Comparison of ENCODE assay signal across 10 cellular contexts in genomic region chr5:67693956-67694564, GRCh38.
DNase-seq lines count a peak whose midpoint lies in the region; ATAC-seq and TF ChIP-seq lines count a peak whose summit lies in the region.
"Had no signal": no experiment of that assay in that cellular context is flagged by ENCODE, and none has a peak within 500 bp of the region (broad histone marks: within the 10 kb centered on the region; RNA-seq: fewer than 3 reads in every experiment).

No MANE protein-coding gene starts in this region.

- H3K4me3 ChIP-seq in colonic mucosa (no peak overlapping the region), kidney epithelial cell (ENCODE audit: low read depth, low read length) (no peak overlapping the region), gastrocnemius medialis (peak overlapping the region in 1 of 4 donors; percentile 22)
- no peak overlapping the region for H3K4me3 ChIP-seq in naive thymus-derived CD4-positive, alpha-beta T cell (ENCODE audit: low read length)

- peaks cover 0 to 5% (median 0%) of the 10 kb centered on the region in 5 donors for H3K27me3 Mint-ChIP-seq in naive thymus-derived CD4-positive, alpha-beta T cell

- no peak overlapping the region for H3K9ac ChIP-seq in colonic mucosa (ENCODE audit: low read depth in 2 of 2, low read length in 2 of 2)

- no peak overlapping the region for H3K27ac ChIP-seq in colonic mucosa
- peak overlapping the region; percentile 88 to 93 (median 90) for H3K27ac ChIP-seq in gastrocnemius medialis
- no peak overlapping the region for H3K27ac ChIP-seq in naive thymus-derived CD4-positive, alpha-beta T cell (ENCODE audit: low read depth, low read length)

- H3K9me3 Mint-ChIP-seq in naive thymus-derived CD4-positive, alpha-beta T cell = peaks cover 0 to 2% (median 0%) of the 10 kb centered on the region in 11 donors
- H3K9me3 Mint-ChIP-seq: activated B cell treated with CpG ODN at 0.5 μM for 24 hours had no signal

- TF ChIP-seq POLR2A in gastrocnemius medialis (IDR thresholded peaks at IDR 0.05) = peak; percentile 52 to 84

- H3K9me3 ChIP-seq in colonic mucosa = no peaks in the 10 kb centered on the region
- H3K9me3 ChIP-seq in gastrocnemius medialis = no peaks in the 10 kb centered on the region
- H3K9me3 ChIP-seq in naive thymus-derived CD4-positive, alpha-beta T cell (ENCODE audit: control insufficient read depth in 2 of 3, low read length in 3 of 3) = no peaks in the 10 kb centered on the region

- intact Hi-C loops in colonic mucosa (cut with DNase I) = no loop called here
- intact Hi-C loops in gastrocnemius medialis (cut with DNase I; ENCODE audit: low total_unique reads) = loop anchor here (1.0 to 10.0 kb wide), 7 partner anchors 17 to 561 kb away; no protein-coding TSS in a partner anchor
- intact Hi-C loops in naive thymus-derived CD4-positive, alpha-beta T cell (cut with micrococcal nuclease) = no loop called here

- H3K4me1 Mint-ChIP-seq in naive thymus-derived CD4-positive, alpha-beta T cell = peaks cover 0 to 1% (median 0%) of the 10 kb centered on the region in 7 donors
- H3K4me1 Mint-ChIP-seq: activated B cell treated with CpG ODN at 0.5 μM for 24 hours had no signal

- ATAC-seq in gastrocnemius medialis = peak; percentile 95
- ATAC-seq in GM21723 (IDR thresholded peaks at IDR 0.05; ENCODE audit: unreplicated experiment) = no peak
- no peak for ATAC-seq in naive thymus-derived CD4-positive, alpha-beta T cell

- no peak overlapping the region for H3K4me3 Mint-ChIP-seq in naive thymus-derived CD4-positive, alpha-beta T cell
- H3K4me3 Mint-ChIP-seq: activated B cell treated with CpG ODN at 0.5 μM for 24 hours had no signal

- H3K36me3 Mint-ChIP-seq in naive thymus-derived CD4-positive, alpha-beta T cell = no peaks in the 10 kb centered on the region

- CTCF ChIA-PET in naive thymus-derived CD4-positive, alpha-beta T cell (lab: Charles Lee) = no interaction called here

- no peaks in the 10 kb centered on the region for H3K36me3 ChIP-seq in colonic mucosa
- no peaks in the 10 kb centered on the region for H3K36me3 ChIP-seq in kidney epithelial cell (ENCODE audit: control insufficient read depth, insufficient read depth, low read length)
- H3K36me3 ChIP-seq in gastrocnemius medialis = no peaks in the 10 kb centered on the region
- no peaks in the 10 kb centered on the region for H3K36me3 ChIP-seq in naive thymus-derived CD4-positive, alpha-beta T cell (ENCODE audit: control insufficient read depth in 2 of 3, insufficient read depth in 3 of 3, low read length in 3 of 3)

- POLR2A ChIA-PET in naive thymus-derived CD4-positive, alpha-beta T cell (lab: Charles Lee) = no interaction called here

- H3K4me1 ChIP-seq in colonic mucosa = no peaks in the 10 kb centered on the region
- peaks cover 29 to 30% of the 10 kb centered on the region in 2 donors for H3K4me1 ChIP-seq in gastrocnemius medialis
- no peaks in the 10 kb centered on the region for H3K4me1 ChIP-seq in naive thymus-derived CD4-positive, alpha-beta T cell (ENCODE audit: control insufficient read depth in 2 of 2, insufficient read depth in 2 of 2, low read length in 2 of 2)

- DNase-seq in EH (ENCODE audit: low read depth) (peak; percentile 77), colonic mucosa (peak; percentile 23), kidney epithelial cell (ENCODE audit: low read depth) (peak; percentile 7), gastrocnemius medialis (peak; percentile 94 to 98), KBM-7 (no peak)
- DNase-seq in activated CD4-positive, CD25-positive, alpha-beta regulatory T cell treated with anti-CD3 and anti-CD28 coated beads, Interleukin-2, amount 50 U/mL, for 72 hours = no peak
- DNase-seq in naive thymus-derived CD4-positive, alpha-beta T cell = no peak
- DNase-seq: activated B cell treated with CpG ODN at 0.5 μM for 24 hours; activated effector memory CD4-positive, alpha-beta T cell treated with Interleukin-2 at 50 U/mL for 16 hours had no signal

- no peaks in the 10 kb centered on the region for H3K27me3 ChIP-seq in colonic mucosa
- H3K27me3 ChIP-seq in kidney epithelial cell (ENCODE audit: control insufficient read depth, insufficient read depth, low read length) = no peaks in the 10 kb centered on the region
- H3K27me3 ChIP-seq in gastrocnemius medialis = no peaks in the 10 kb centered on the region
- no peaks in the 10 kb centered on the region for H3K27me3 ChIP-seq in naive thymus-derived CD4-positive, alpha-beta T cell (ENCODE audit: control insufficient read depth in 2 of 2, insufficient read depth in 2 of 2, low read length in 2 of 2)

- no peak overlapping the region for H3K27ac Mint-ChIP-seq in naive thymus-derived CD4-positive, alpha-beta T cell
- H3K27ac Mint-ChIP-seq: activated B cell treated with CpG ODN at 0.5 μM for 24 hours had no signal

- no peak for TF ChIP-seq CTCF in colonic mucosa (IDR thresholded peaks at IDR 0.05)
- TF ChIP-seq CTCF in kidney epithelial cell (IDR thresholded peaks at IDR 0.05; ENCODE audit: insufficient read depth, low read length, poor library complexity, severe bottlenecking) = no peak
- TF ChIP-seq CTCF in gastrocnemius medialis (IDR thresholded peaks at IDR 0.05 in 4 of 5, conservative IDR thresholded peaks at IDR 0.05 in 1 of 5) = peak in 1 of 5 experiments; percentile 18

- in situ Hi-C loops in gastrocnemius medialis (cut with MboI; ENCODE audit: low sequenced_read_pairs in 4 of 4) (loop anchor here in 3 of 4 donors (5.0 to 25.0 kb wide), 5 partner anchors 113 to 568 kb away; no protein-coding TSS in a partner anchor), KBM-7 (cut with MboI; ENCODE audit: low pct_unique_long_range_greater_than_20kb, low sequenced_read_pairs) (no loop called here)

Comparison
In these comparisons a context has a peak if more than half of its experiments do, and no peak if none do; other contexts are left out.
1. DNase-seq: peak in EH (single experiment), colonic mucosa (single experiment), kidney epithelial cell (single experiment) and gastrocnemius medialis (2 of 2); none in activated CD4-positive, CD25-positive, alpha-beta regulatory T cell treated with anti-CD3 and anti-CD28 coated beads, Interleukin-2, amount 50 U/mL, for 72 hours (single experiment), KBM-7 (single experiment) and naive thymus-derived CD4-positive, alpha-beta T cell (0 of 9).
2. H3K27ac ChIP-seq: peak in gastrocnemius medialis (4 of 4); none in colonic mucosa (single experiment) and naive thymus-derived CD4-positive, alpha-beta T cell (single experiment).
3. ATAC-seq: peak in gastrocnemius medialis (2 of 2); none in GM21723 (single experiment) and naive thymus-derived CD4-positive, alpha-beta T cell (single experiment).